In the genomic region with DNA sequence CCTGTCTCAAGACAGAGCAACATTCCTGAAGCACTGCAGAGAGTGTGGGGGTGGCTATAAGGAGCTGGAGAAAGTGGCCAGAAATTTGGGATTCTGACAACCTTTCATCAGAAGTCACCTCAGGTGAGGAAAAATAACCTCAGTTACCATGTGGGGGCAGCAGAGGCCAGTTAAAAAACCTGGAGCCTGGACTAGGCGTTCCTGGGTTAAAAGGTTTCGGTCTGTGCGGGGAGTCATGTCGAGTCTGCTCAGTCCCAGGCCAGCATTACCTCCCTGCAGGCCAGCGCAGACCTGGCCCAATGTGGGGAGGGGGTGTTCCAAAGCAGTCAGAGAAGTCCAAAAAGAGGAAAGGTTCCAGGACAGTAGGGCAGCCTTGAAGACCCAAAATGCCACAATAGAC, we compare ENCODE assay signal across 9 cellular contexts. TPM values are rescaled to one million over a fixed set of nuclear protein-coding genes. Genes with fewer than 3 reads are reported as not detected.
DNase-seq lines count a peak whose midpoint lies in the region; ATAC-seq, FAIRE-seq and TF ChIP-seq lines count a peak whose summit lies in the region.
"Had no signal": no experiment of that assay in that cellular context is flagged by ENCODE, and none has a peak within 500 bp of the region (broad histone marks: within the 10 kb centered on the region; RNA-seq: fewer than 3 reads in every experiment).

No MANE protein-coding gene starts in this region.

- TF ChIP-seq CTCF in GM12874 (IDR thresholded peaks at IDR 0.05; ENCODE audit: insufficient read depth, low read depth, low read length) (peak; percentile 9; the same call in 1 of the 2 replicates), pancreas (IDR thresholded peaks at IDR 0.05) (peak; percentile 19 to 44 (median 34)), prostate gland (IDR thresholded peaks at IDR 0.05) (peak in 2 of 4 experiments; percentile 32 to 57)

- H3K27ac ChIP-seq in pancreas (no peak overlapping the region), prostate gland (no peak overlapping the region)

- TF ChIP-seq POLR2A in prostate gland (IDR thresholded peaks at IDR 0.05), result no peak

- H3K9me3 ChIP-seq in NT2/D1 (ENCODE audit: insufficient read depth, low read length), result no peaks in the 10 kb centered on the region
- H3K9me3 ChIP-seq in pancreas, result no peaks in the 10 kb centered on the region
- H3K9me3 ChIP-seq in prostate gland, result no peaks in the 10 kb centered on the region

- no peak for FAIRE-seq in pancreas (lab: Jason Lieb, UNC)
- FAIRE-seq: colon had no signal

- H3K4me3 ChIP-seq in NT2/D1 (ENCODE audit: insufficient read length, low read depth) (no peak overlapping the region), pancreas (no peak overlapping the region), prostate gland (no peak overlapping the region)

- H3K36me3 ChIP-seq in NT2/D1 (ENCODE audit: insufficient read depth, insufficient read length, low read length) (no peaks in the 10 kb centered on the region), pancreas (no peaks in the 10 kb centered on the region), prostate gland (no peaks in the 10 kb centered on the region)

- ATAC-seq in pancreas, result peak; percentile 64 to 87 (median 87)
- no peak for ATAC-seq in HG03139 (IDR thresholded peaks at IDR 0.05; ENCODE audit: unreplicated experiment)

- DNase-seq in AG08395 (ENCODE audit: low spot score) (peak; percentile 35), NT2/D1 (ENCODE audit: low read depth, low spot score) (peak; percentile 39), dermis blood vessel endothelial cell (peak; percentile 40), pancreas (peak in 3 of 6 donors; percentile 14 to 63 (median 30)), prostate gland (ENCODE audit: low spot score) (no peak), NCI-H1105 (lab: John Stamatoyannopoulos, UW) (no peak)

- intact Hi-C loops in pancreas (cut with DNase I) (loop anchor here in 1 of 3 donors (10.0 kb wide), 1 partner anchor 602 kb away; no protein-coding TSS in a partner anchor), prostate gland (cut with DNase I) (loop anchor here (5.0 kb wide), 1 partner anchor 604 kb away; no protein-coding TSS in a partner anchor)

- 1 to 13% methylated on average over 5 of the region's 5 CpGs for WGBS in pancreas, 2 donors
- WGBS in prostate gland, result 9% methylated on average over 5 of the region's 5 CpGs

- no peaks in the 10 kb centered on the region for H3K27me3 ChIP-seq in NT2/D1 (ENCODE audit: insufficient read depth, insufficient read length)
- H3K27me3 ChIP-seq in pancreas, result peaks cover 0 to 34% (median 7%) of the 10 kb centered on the region in 4 donors
- H3K27me3 ChIP-seq in prostate gland (replicated peaks; ENCODE audit: insufficient read depth), result no peaks in the 10 kb centered on the region

- H3K4me1 ChIP-seq in NT2/D1 (ENCODE audit: insufficient read depth, insufficient read length), result no peaks in the 10 kb centered on the region
- no peaks in the 10 kb centered on the region for H3K4me1 ChIP-seq in pancreas
- H3K4me1 ChIP-seq in prostate gland (replicated peaks), result no peaks in the 10 kb centered on the region

- no peak overlapping the region for H3K9ac ChIP-seq in NT2/D1 (ENCODE audit: insufficient read length, low read depth)

RNA-seq across cellular contexts. Expression of a gene that starts 10.9 kb away (rescaled TPM):
- total RNA-seq in dermis blood vessel endothelial cell (0.05 and 2.9 TPM in 2 replicates), pancreas (1 to 10 TPM in 4 of 6 donors, under 1 TPM in 2; 0.65 to 1.5 (median 1.4) TPM), prostate gland (1 to 10 TPM; 2.1 to 2.2 TPM)
- 1 to 10 TPM; 1.0 to 1.1 TPM for polyA plus RNA-seq in pancreas

Comparison
In these comparisons a context has a peak if more than half of its experiments do, and no peak if none do; other contexts are left out.
1. DNase-seq: peak in AG08395 (single experiment), NT2/D1 (single experiment) and dermis blood vessel endothelial cell (single experiment); none in prostate gland (single experiment) and NCI-H1105 (single experiment).